In the genomic region with DNA sequence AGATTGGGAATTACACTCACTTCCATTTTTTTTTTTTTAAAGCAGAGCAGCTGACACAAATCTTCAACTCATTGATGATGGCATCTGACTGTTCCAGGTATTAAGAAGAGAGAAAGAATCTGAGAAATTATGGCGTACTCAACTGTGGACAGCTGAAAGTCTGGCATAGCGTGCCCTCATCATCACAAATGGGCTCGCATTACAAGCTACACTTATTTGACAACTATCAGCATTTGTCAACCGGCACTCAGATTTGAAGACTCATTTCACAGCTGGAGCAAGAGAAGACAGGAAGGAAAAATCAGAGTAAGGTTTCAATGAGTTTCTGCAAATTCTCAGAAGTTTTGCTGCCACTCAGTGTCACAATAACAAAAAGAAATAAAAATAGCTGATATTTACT, we compare ENCODE assay signal across 37 cellular contexts.
"Had no signal": no experiment of that assay in that cellular context is flagged by ENCODE, and none has a peak within 500 bp of the region (broad histone marks: within the 10 kb centered on the region; RNA-seq: fewer than 3 reads in every experiment).

No MANE protein-coding gene starts in this region.

- H3K4me1 Mint-ChIP-seq: activated CD4-positive, alpha-beta memory T cell treated with anti-CD3 and anti-CD28 coated beads, Interleukin-2, amount 10 ng/mL, durations not matched to agents 7 days and 5 days; activated CD4-positive, alpha-beta T cell treated with anti-CD3 and anti-CD28 coated beads for 36 hours; activated CD4-positive, alpha-beta T cell treated with anti-CD3 and anti-CD28 coated beads, Interleukin-2, amount 10 ng/mL, durations not matched to agents 7 days and 5 days; activated CD8-positive, alpha-beta memory T cell treated with anti-CD3 and anti-CD28 coated beads, Interleukin-2, amount 10 ng/mL, durations not matched to agents 7 days and 5 days; activated naive CD4-positive, alpha-beta T cell treated with anti-CD3 and anti-CD28 coated beads, Interleukin-2, amount 10 ng/mL, durations not matched to agents 7 days and 5 days; activated naive CD4-positive, alpha-beta T cell treated with anti-CD3 and anti-CD28 coated beads, Interleukin-2, amount 50 U/mL, for 24 hours; activated naive CD8-positive, alpha-beta T cell treated with anti-CD3 and anti-CD28 coated beads, Interleukin-2, amount 10 ng/mL, durations not matched to agents 7 days and 5 days; activated naive CD8-positive, alpha-beta T cell treated with anti-CD3 and anti-CD28 coated beads, Interleukin-2, amount 50 U/mL, for 24 hours; central memory CD8-positive, alpha-beta T cell had no signal

- DNase-seq: activated CD4-positive, alpha-beta memory T cell treated with anti-CD3 and anti-CD28 coated beads, Interleukin-2, amount 10 ng/mL, durations not matched to agents 7 days and 5 days; activated CD4-positive, alpha-beta T cell treated with anti-CD3 and anti-CD28 coated beads for 1 hour; activated CD4-positive, alpha-beta T cell treated with anti-CD3 and anti-CD28 coated beads for 36 hours; activated CD4-positive, alpha-beta T cell treated with anti-CD3 and anti-CD28 coated beads for 48 hours; activated CD4-positive, alpha-beta T cell treated with anti-CD3 and anti-CD28 coated beads, Interleukin-2, amount 10 ng/mL, durations not matched to agents 7 days and 5 days; activated CD4-positive, alpha-beta T cell treated with anti-CD3 and anti-CD28 coated beads, Interleukin-2, amount 50 U/mL, for 48 hours; activated CD4-positive, CD25-positive, alpha-beta regulatory T cell; activated CD8-positive, alpha-beta memory T cell treated with anti-CD3 and anti-CD28 coated beads for 24 hours; activated CD8-positive, alpha-beta memory T cell treated with anti-CD3 and anti-CD28 coated beads, Interleukin-2, amount 10 ng/mL, durations not matched to agents 7 days and 5 days; activated CD8-positive, alpha-beta memory T cell treated with anti-CD3 and anti-CD28 coated beads, Interleukin-2, amount 50 U/mL, for 48 hours; activated CD8-positive, alpha-beta T cell treated with anti-CD3 and anti-CD28 coated beads, Interleukin-2, amount 10 ng/mL, durations not matched to agents 7 days and 5 days; activated effector memory CD4-positive, alpha-beta T cell treated with Interleukin-2 at 50 U/mL for 16 hours; activated gamma-delta T cell; activated naive CD4-positive, alpha-beta T cell treated with anti-CD3 and anti-CD28 coated beads, Interleukin-2, amount 10 ng/mL, durations not matched to agents 7 days and 5 days; activated naive CD4-positive, alpha-beta T cell treated with Interleukin-2 at 50 U/mL for 16 hours; activated naive CD8-positive, alpha-beta T cell treated with anti-CD3 and anti-CD28 coated beads, Interleukin-2, amount 10 ng/mL, durations not matched to agents 7 days and 5 days; activated naive CD8-positive, alpha-beta T cell treated with anti-CD3 and anti-CD28 coated beads, Interleukin-2, amount 50 U/mL, for 24 hours; activated T-cell treated with anti-CD3 and anti-CD28 coated beads, Interleukin-2, amount 50 U/mL, for 24 hours; activated T-cell treated with anti-CD3 and anti-CD28 coated beads, Interleukin-2, amount 50 U/mL, for 48 hours; amygdala; anterior cingulate cortex; caudate nucleus; T-helper 1 cell; T-helper 2 cell; T-helper 9 cell; WERI-Rb-1 had no signal

- H3K27me3 ChIP-seq: ascending aorta, cardiac muscle cell had no signal

- H3K4me3 Mint-ChIP-seq: activated CD4-positive, alpha-beta memory T cell treated with anti-CD3 and anti-CD28 coated beads, Interleukin-2, amount 10 ng/mL, durations not matched to agents 7 days and 5 days; activated CD4-positive, alpha-beta T cell treated with anti-CD3 and anti-CD28 coated beads for 36 hours; activated CD4-positive, alpha-beta T cell treated with anti-CD3 and anti-CD28 coated beads, Interleukin-2, amount 10 ng/mL, durations not matched to agents 7 days and 5 days; activated CD8-positive, alpha-beta memory T cell treated with anti-CD3 and anti-CD28 coated beads, Interleukin-2, amount 10 ng/mL, durations not matched to agents 7 days and 5 days; activated CD8-positive, alpha-beta T cell treated with anti-CD3 and anti-CD28 coated beads, Interleukin-2, amount 10 ng/mL, durations not matched to agents 7 days and 5 days; activated naive CD4-positive, alpha-beta T cell treated with anti-CD3 and anti-CD28 coated beads, Interleukin-2, amount 10 ng/mL, durations not matched to agents 7 days and 5 days; activated naive CD4-positive, alpha-beta T cell treated with anti-CD3 and anti-CD28 coated beads, Interleukin-2, amount 50 U/mL, for 24 hours; activated naive CD8-positive, alpha-beta T cell; activated naive CD8-positive, alpha-beta T cell treated with anti-CD3 and anti-CD28 coated beads, Interleukin-2, amount 10 ng/mL, durations not matched to agents 7 days and 5 days; activated naive CD8-positive, alpha-beta T cell treated with anti-CD3 and anti-CD28 coated beads, Interleukin-2, amount 50 U/mL, for 24 hours; activated T-cell treated with anti-CD3 and anti-CD28 coated beads, Interleukin-2, amount 50 U/mL, for 24 hours; brain; central memory CD8-positive, alpha-beta T cell; T-helper 1 cell treated with Interleukin-12 subunit alpha and Interleukin-12 subunit beta and Interleukin-4 antibody, amounts not matched to agents 30 μg/mL and 1 μg/mL, for 36 hours; T-helper 2 cell treated with Interferon-gamma antibody and Interleukin-4, amounts not matched to agents 5 μg/mL and 100 μg/mL, for 36 hours; WTC11 had no signal

- H3K27ac ChIP-seq: ascending aorta, cardiac muscle cell, WERI-Rb-1 had no signal

- H3K36me3 ChIP-seq: ascending aorta, cardiac muscle cell, WERI-Rb-1 had no signal

- H3K27ac Mint-ChIP-seq: activated CD4-positive, alpha-beta memory T cell treated with anti-CD3 and anti-CD28 coated beads, Interleukin-2, amount 10 ng/mL, durations not matched to agents 7 days and 5 days; activated CD4-positive, alpha-beta T cell treated with anti-CD3 and anti-CD28 coated beads for 36 hours; activated CD4-positive, alpha-beta T cell treated with anti-CD3 and anti-CD28 coated beads, Interleukin-2, amount 10 ng/mL, durations not matched to agents 7 days and 5 days; activated CD8-positive, alpha-beta memory T cell treated with anti-CD3 and anti-CD28 coated beads, Interleukin-2, amount 10 ng/mL, durations not matched to agents 7 days and 5 days; activated CD8-positive, alpha-beta T cell treated with anti-CD3 and anti-CD28 coated beads, Interleukin-2, amount 10 ng/mL, durations not matched to agents 7 days and 5 days; activated naive CD4-positive, alpha-beta T cell treated with anti-CD3 and anti-CD28 coated beads, Interleukin-2, amount 10 ng/mL, durations not matched to agents 7 days and 5 days; activated naive CD4-positive, alpha-beta T cell treated with anti-CD3 and anti-CD28 coated beads, Interleukin-2, amount 50 U/mL, for 24 hours; activated naive CD8-positive, alpha-beta T cell; activated naive CD8-positive, alpha-beta T cell treated with anti-CD3 and anti-CD28 coated beads, Interleukin-2, amount 10 ng/mL, durations not matched to agents 7 days and 5 days; activated naive CD8-positive, alpha-beta T cell treated with anti-CD3 and anti-CD28 coated beads, Interleukin-2, amount 50 U/mL, for 24 hours; activated T-cell treated with anti-CD3 and anti-CD28 coated beads, Interleukin-2, amount 50 U/mL, for 24 hours; activated T-helper 2 cell treated with anti-CD3 and anti-CD28 coated beads, Interferon-gamma antibody, Interleukin-2, Interleukin-4, amounts not matched to agents 10 μg/mL and 5 μg/mL and 100 μg/mL, durations not matched to agents 14 hours and 24 hours and 36 hours; brain; T-helper 1 cell treated with Interleukin-12 subunit alpha and Interleukin-12 subunit beta and Interleukin-4 antibody, amounts not matched to agents 30 μg/mL and 1 μg/mL, for 36 hours; T-helper 2 cell treated with Interferon-gamma antibody and Interleukin-4, amounts not matched to agents 5 μg/mL and 100 μg/mL, for 36 hours; WTC11 had no signal

- H3K4me3 ChIP-seq: ascending aorta, cardiac muscle cell had no signal

- H3K9me3 Mint-ChIP-seq: activated CD4-positive, alpha-beta memory T cell treated with anti-CD3 and anti-CD28 coated beads, Interleukin-2, amount 10 ng/mL, durations not matched to agents 7 days and 5 days; activated CD4-positive, alpha-beta T cell treated with anti-CD3 and anti-CD28 coated beads, Interleukin-2, amount 10 ng/mL, durations not matched to agents 7 days and 5 days; activated naive CD4-positive, alpha-beta T cell treated with anti-CD3 and anti-CD28 coated beads, Interleukin-2, amount 10 ng/mL, durations not matched to agents 7 days and 5 days; activated naive CD4-positive, alpha-beta T cell treated with anti-CD3 and anti-CD28 coated beads, Interleukin-2, amount 50 U/mL, for 24 hours; activated naive CD8-positive, alpha-beta T cell treated with anti-CD3 and anti-CD28 coated beads, Interleukin-2, amount 10 ng/mL, durations not matched to agents 7 days and 5 days; activated naive CD8-positive, alpha-beta T cell treated with anti-CD3 and anti-CD28 coated beads, Interleukin-2, amount 50 U/mL, for 24 hours; activated T-cell treated with anti-CD3 and anti-CD28 coated beads, Interleukin-2, amount 50 U/mL, for 24 hours; activated T-helper 2 cell treated with anti-CD3 and anti-CD28 coated beads, Interferon-gamma antibody, Interleukin-2, Interleukin-4, amounts not matched to agents 10 μg/mL and 5 μg/mL and 100 μg/mL, durations not matched to agents 14 hours and 24 hours and 36 hours; central memory CD8-positive, alpha-beta T cell; T-helper 1 cell treated with Interleukin-12 subunit alpha and Interleukin-12 subunit beta and Interleukin-4 antibody, amounts not matched to agents 30 μg/mL and 1 μg/mL, for 36 hours; T-helper 2 cell treated with Interferon-gamma antibody and Interleukin-4, amounts not matched to agents 5 μg/mL and 100 μg/mL, for 36 hours had no signal

- H3K36me3 Mint-ChIP-seq: activated naive CD4-positive, alpha-beta T cell treated with anti-CD3 and anti-CD28 coated beads, Interleukin-2, amount 10 ng/mL, durations not matched to agents 7 days and 5 days; activated naive CD4-positive, alpha-beta T cell treated with anti-CD3 and anti-CD28 coated beads, Interleukin-2, amount 50 U/mL, for 24 hours; activated naive CD8-positive, alpha-beta T cell; brain; WTC11 had no signal

- H3K9me3 ChIP-seq: ascending aorta had no signal

- ATAC-seq: activated CD4-positive, alpha-beta T cell treated with anti-CD3 and anti-CD28 coated beads for 36 hours; activated CD4-positive, CD25-positive, alpha-beta regulatory T cell treated with anti-CD3 and anti-CD28 coated beads, Interleukin-2, amount 50 U/mL, for 24 hours; activated CD8-positive, alpha-beta memory T cell treated with anti-CD3 and anti-CD28 coated beads, Interleukin-2, amount 10 ng/mL, durations not matched to agents 7 days and 5 days; activated CD8-positive, alpha-beta T cell treated with anti-CD3 and anti-CD28 coated beads, Interleukin-2, amount 10 ng/mL, durations not matched to agents 7 days and 5 days; activated naive CD8-positive, alpha-beta T cell treated with anti-CD3 and anti-CD28 coated beads, Interleukin-2, amount 50 U/mL, for 24 hours; WTC11 had no signal

- H3K27me3 Mint-ChIP-seq: activated CD4-positive, alpha-beta memory T cell treated with anti-CD3 and anti-CD28 coated beads, Interleukin-2, amount 10 ng/mL, durations not matched to agents 7 days and 5 days; activated CD4-positive, alpha-beta T cell treated with anti-CD3 and anti-CD28 coated beads for 36 hours; activated CD4-positive, alpha-beta T cell treated with anti-CD3 and anti-CD28 coated beads, Interleukin-2, amount 10 ng/mL, durations not matched to agents 7 days and 5 days; activated CD8-positive, alpha-beta memory T cell treated with anti-CD3 and anti-CD28 coated beads, Interleukin-2, amount 10 ng/mL, durations not matched to agents 7 days and 5 days; activated naive CD4-positive, alpha-beta T cell treated with anti-CD3 and anti-CD28 coated beads, Interleukin-2, amount 10 ng/mL, durations not matched to agents 7 days and 5 days; activated naive CD8-positive, alpha-beta T cell; activated naive CD8-positive, alpha-beta T cell treated with anti-CD3 and anti-CD28 coated beads, Interleukin-2, amount 10 ng/mL, durations not matched to agents 7 days and 5 days; activated naive CD8-positive, alpha-beta T cell treated with anti-CD3 and anti-CD28 coated beads, Interleukin-2, amount 50 U/mL, for 24 hours; activated T-cell treated with anti-CD3 and anti-CD28 coated beads, Interleukin-2, amount 50 U/mL, for 24 hours; central memory CD8-positive, alpha-beta T cell had no signal
